8 cellular contexts compared by ENCODE assay signal in the genomic region with DNA sequence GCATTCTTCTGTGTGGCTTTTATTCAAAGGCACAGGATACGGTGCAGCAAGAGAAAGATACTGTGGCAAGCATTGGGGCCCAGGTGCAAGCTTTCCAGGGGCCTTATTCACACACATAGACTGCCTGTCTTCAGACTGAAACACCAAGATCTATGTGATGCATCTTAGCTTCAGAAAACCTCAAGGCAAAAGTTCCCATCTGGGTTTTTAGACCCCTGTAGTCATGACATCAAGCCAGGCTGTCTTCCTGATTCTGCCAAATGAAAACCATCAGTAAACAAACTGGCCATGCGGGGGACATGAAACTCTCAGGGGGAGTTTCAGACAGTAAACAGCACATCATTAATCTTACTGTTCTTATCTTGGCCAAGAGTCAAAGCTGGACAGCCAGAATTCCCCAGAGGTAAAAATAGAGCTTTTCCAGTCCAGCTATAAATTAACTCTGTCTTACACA. TPM values are rescaled to one million over a fixed set of nuclear protein-coding genes. Genes with fewer than 3 reads are reported as not detected.
A peak's percentile ranks its signal among the peaks of the same experiment; 100 is the strongest.
DNase-seq lines count a peak whose midpoint lies in the region; ATAC-seq, FAIRE-seq and TF ChIP-seq lines count a peak whose summit lies in the region.

No MANE protein-coding gene starts in this region.

- H3K27ac ChIP-seq in liver (ENCODE audit: low read depth in 1 of 2, low read length in 2 of 2) = no peak overlapping the region
- no peak overlapping the region for H3K27ac ChIP-seq in H9 (ENCODE audit: insufficient read length, low read depth, low read length)

- 69% methylated on average over 2 of the region's 2 CpGs for WGBS in liver
- WGBS in H9 (ENCODE audit: extremely low coverage, insufficient read length, low lambda C conversion rate) = no CpG with 5 or more reads among the region's 2 CpGs

- no peak overlapping the region for H3K9ac ChIP-seq in liver (ENCODE audit: low read depth in 1 of 2, low read length in 2 of 2)
- H3K9ac ChIP-seq in H9 (ENCODE audit: extremely low read depth, insufficient read length, low read length) = no peak overlapping the region

- no peaks in the 10 kb centered on the region for H4K20me1 ChIP-seq in H9 (ENCODE audit: control insufficient read depth, insufficient read depth, insufficient read length)

- H3K4me3 ChIP-seq in liver (ENCODE audit: low read depth in 1 of 3, low read length in 3 of 3) = no peak overlapping the region

- H2BK5ac ChIP-seq in H9 (ENCODE audit: insufficient read length, low read length) = no peak overlapping the region

- H3K9me3 Mint-ChIP-seq in H9 = no peaks in the 10 kb centered on the region

- H3T11ph ChIP-seq in H9 (ENCODE audit: low read length) = no peak overlapping the region

- no peak overlapping the region for H3K4ac ChIP-seq in H9 (ENCODE audit: low read depth, low read length)

- H3K23ac ChIP-seq in H9 (ENCODE audit: insufficient read length, low read depth, low read length) = no peak overlapping the region

- no peak overlapping the region for H2BK120ac ChIP-seq in H9 (ENCODE audit: low read depth, low read length, poor library complexity, severe bottlenecking)

- H3K4me2 ChIP-seq in H9 (ENCODE audit: insufficient read depth, insufficient read length, low read length) = no peak overlapping the region

- no peak overlapping the region for H2BK15ac ChIP-seq in H9 (ENCODE audit: low read depth, low read length)

- no peak overlapping the region for H2AK5ac ChIP-seq in H9 (ENCODE audit: insufficient read length, low read length)

- FAIRE-seq in RCC 7860 (lab: Jason Lieb, UNC) = no peak

- H4K91ac ChIP-seq in H9 (ENCODE audit: insufficient read length, low read depth, low read length) = no peak overlapping the region

- H2BK20ac ChIP-seq in H9 (ENCODE audit: low read depth, low read length, poor library complexity, severe bottlenecking) = no peak overlapping the region

- no peak overlapping the region for H4K5ac ChIP-seq in H9 (ENCODE audit: insufficient read length, low read depth, low read length)

- DNase-seq in GM13976 (ENCODE audit: low spot score) = peak; percentile 41
- no peak for DNase-seq in pons (ENCODE audit: low spot score)
- no peak for DNase-seq in H9
- no peak for DNase-seq in kidney tubule cell (ENCODE audit: low spot score)
- no peak for DNase-seq in RCC 7860 (ENCODE audit: low spot score)

- H3K27me3 ChIP-seq in liver (ENCODE audit: control insufficient read depth in 4 of 4, insufficient read depth in 4 of 4, low read length in 3 of 4) = no peaks in the 10 kb centered on the region
- H3K27me3 ChIP-seq in H9 (ENCODE audit: insufficient read depth, low read length) = no peaks in the 10 kb centered on the region

- no peaks in the 10 kb centered on the region for H3K79me1 ChIP-seq in H9 (ENCODE audit: insufficient read depth, low read depth, low read length, poor library complexity, severe bottlenecking)

- H3K27me3 Mint-ChIP-seq in H9 (ENCODE audit: low read depth) = no peaks in the 10 kb centered on the region

- no peaks in the 10 kb centered on the region for H3K23me2 ChIP-seq in H9 (ENCODE audit: insufficient read length, low read depth, low read length, poor library complexity, severe bottlenecking)

- TF ChIP-seq CTCF in GM13976 (IDR thresholded peaks at IDR 0.05; ENCODE audit: borderline replicate concordance, control extremely low read depth, extremely low read depth, insufficient read depth, missing control alignments) (no peak), liver (IDR thresholded peaks at IDR 0.05; ENCODE audit: low read depth, low read length, missing input control) (no peak), H9 (conservative IDR thresholded peaks at IDR 0.05) (no peak)

- peaks cover 0 to 18% (median 2%) of the 10 kb centered on the region in 3 experiments; a peak in 3 of 7 replicates for H3K36me3 Mint-ChIP-seq in H9 (ENCODE audit: insufficient read depth in 1 of 3, low read depth in 3 of 3)

- TF ChIP-seq RAD21 in liver (IDR thresholded peaks at IDR 0.05) = no peak

- H3K9me3 ChIP-seq in liver (ENCODE audit: control insufficient read depth in 4 of 4, low read length in 3 of 4) (no peaks in the 10 kb centered on the region), H9 (ENCODE audit: control insufficient read depth, low read depth, low read length) (no peaks in the 10 kb centered on the region)

- peaks cover 0 to 8% (median 2%) of the 10 kb centered on the region in 4 donors for H3K36me3 ChIP-seq in liver (ENCODE audit: control insufficient read depth in 4 of 4, insufficient read depth in 3 of 4, low read depth in 1 of 4, low read length in 3 of 4)

- no peak overlapping the region for H3K18ac ChIP-seq in H9 (ENCODE audit: insufficient read length, low read depth, low read length)

- H3K4me1 ChIP-seq in liver (ENCODE audit: control insufficient read depth in 4 of 4, insufficient read depth in 4 of 4, low read length in 3 of 4) (peaks cover 3 to 31% (median 17%) of the 10 kb centered on the region in 4 donors), H9 (ENCODE audit: insufficient read depth, low read length) (no peaks in the 10 kb centered on the region; the same call in 1 of the 2 replicates)

- H3K4me1 Mint-ChIP-seq in H9 = peaks cover 3 to 4% of the 10 kb centered on the region in 2 experiments; a peak in 1 of 4 replicates

- no peaks in the 10 kb centered on the region for H3K79me2 ChIP-seq in H9 (ENCODE audit: insufficient read depth, low read length)

- no peak overlapping the region for H2BK12ac ChIP-seq in H9 (ENCODE audit: insufficient read length, low read depth, low read length)

- no peak overlapping the region for H3K4me3 Mint-ChIP-seq in H9

- peak; percentile 32 for ATAC-seq in GM21367 (IDR thresholded peaks at IDR 0.05; ENCODE audit: unreplicated experiment)
- peak; percentile 47 for ATAC-seq in HG03442 (IDR thresholded peaks at IDR 0.05; ENCODE audit: unreplicated experiment)

- H3K27ac Mint-ChIP-seq in H9 = peak overlapping the region in 1 of 3 experiments; percentile 44; a peak in 1 of 7 replicates

- H3K56ac ChIP-seq in H9 (ENCODE audit: insufficient read length, low read depth, low read length) = no peak overlapping the region

- no peak overlapping the region for H4K8ac ChIP-seq in H9 (replicated peaks; ENCODE audit: insufficient read length, low read depth, low read length)

- no peak overlapping the region for H2AFZ ChIP-seq in H9 (ENCODE audit: low read length)

- H3K14ac ChIP-seq in H9 (ENCODE audit: insufficient read depth, low read length) = no peak overlapping the region

- in situ Hi-C loops in GM13976 (cut with MboI; ENCODE audit: low sequenced_read_pairs, unreplicated experiment) = no loop called here

TF ChIP-seq in liver, 16 proteins besides CTCF, POLR2A, EP300 and RAD21:
- peak; percentile 19 for TF ChIP-seq REST (IDR thresholded peaks at IDR 0.05)
- TF ChIP-seq, protein P1, sequence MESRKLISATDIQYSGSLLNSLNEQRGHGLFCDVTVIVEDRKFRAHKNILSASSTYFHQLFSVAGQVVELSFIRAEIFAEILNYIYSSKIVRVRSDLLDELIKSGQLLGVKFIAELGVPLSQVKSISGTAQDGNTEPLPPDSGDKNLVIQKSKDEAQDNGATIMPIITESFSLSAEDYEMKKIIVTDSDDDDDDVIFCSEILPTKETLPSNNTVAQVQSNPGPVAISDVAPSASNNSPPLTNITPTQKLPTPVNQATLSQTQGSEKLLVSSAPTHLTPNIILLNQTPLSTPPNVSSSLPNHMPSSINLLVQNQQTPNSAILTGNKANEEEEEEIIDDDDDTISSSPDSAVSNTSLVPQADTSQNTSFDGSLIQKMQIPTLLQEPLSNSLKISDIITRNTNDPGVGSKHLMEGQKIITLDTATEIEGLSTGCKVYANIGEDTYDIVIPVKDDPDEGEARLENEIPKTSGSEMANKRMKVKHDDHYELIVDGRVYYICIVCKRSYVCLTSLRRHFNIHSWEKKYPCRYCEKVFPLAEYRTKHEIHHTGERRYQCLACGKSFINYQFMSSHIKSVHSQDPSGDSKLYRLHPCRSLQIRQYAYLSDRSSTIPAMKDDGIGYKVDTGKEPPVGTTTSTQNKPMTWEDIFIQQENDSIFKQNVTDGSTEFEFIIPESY (IDR thresholded peaks at IDR 0.05) = no peak

RNA-seq across cellular contexts. Expression of gene AGBL3, which starts 9.8 kb away (rescaled TPM):
- 1 to 10 TPM; 1.7 to 2.0 TPM for total RNA-seq in liver
- polyA plus RNA-seq in liver = 1 to 10 TPM in 1 of 2 donors, under 1 TPM in 1; 0.67 to 3.1 TPM
- 1.2 and 2.4 TPM in 2 replicates for total RNA-seq in H9 (2021)
